Comparison of ENCODE assay signal across 8 cellular contexts in genomic region chr9:130053504-130054427, GRCh38. TPM values are rescaled to one million over a fixed set of nuclear protein-coding genes. Genes with fewer than 3 reads are reported as not detected.
DNase-seq lines count a peak whose midpoint lies in the region; ATAC-seq and TF ChIP-seq lines count a peak whose summit lies in the region.

Gene GPR107 (plus strand): TSS chr9:130053906. CDS start chr9:130053933, 27 bp downstream.

- TF ChIP-seq POLR2A in lower leg skin (IDR thresholded peaks at IDR 0.05) = peak in 1 of 2 donors; percentile 11

- H3K4me3 ChIP-seq in dorsolateral prefrontal cortex = peak within 1 kb of the TSS; percentile 78 to 100 (median 96)
- peak within 1 kb of the TSS; percentile 100 for H3K4me3 ChIP-seq in lower leg skin (ENCODE audit: low read depth, poor library complexity, severe bottlenecking)

- ATAC-seq in HG03066 (IDR thresholded peaks at IDR 0.05; ENCODE audit: low read depth, unreplicated experiment) = peak; percentile 81

- intact Hi-C loops in dorsolateral prefrontal cortex (cut with DNase I) (no loop called here), lower leg skin (cut with DNase I; ENCODE audit: low total_unique reads) (loop anchor here (10.0 kb wide), 1 partner anchor 169 kb away; no protein-coding TSS in a partner anchor)

- peak within 1 kb of the TSS; percentile 58 to 96 (median 88) for H3K27ac ChIP-seq in dorsolateral prefrontal cortex

- H3K27me3 ChIP-seq in dorsolateral prefrontal cortex = no peaks in the 10 kb centered on the region

- peak; percentile 57 for DNase-seq in SIG-M5 treated with dmso at 0.1 percent for 504 hours (lab: John Stamatoyannopoulos, UW; ENCODE audit: unreplicated experiment)
- DNase-seq in SIG-M5 (lab: John Stamatoyannopoulos, UW) = no peak
- DNase-seq in NCI-H526 treated with DMSO at 0.1 percent for 48 hours (lab: John Stamatoyannopoulos, UW) = peak; percentile 6
- peak; percentile 82 to 87 for DNase-seq in activated CD4-positive, alpha-beta T cell treated with anti-CD3 and anti-CD28 coated beads, Interleukin-2, amount 50 U/mL, for 48 hours
- peak; percentile 59 to 87 (median 76) for DNase-seq in dorsolateral prefrontal cortex
- DNase-seq in lower leg skin (ENCODE audit: low spot score in 2 of 2) = peak; percentile 59 to 95
- peak; percentile 77 to 78 for DNase-seq in stimulated activated CD4-positive, alpha-beta T cell treated with anti-CD3 and anti-CD28 coated beads, Interleukin-4, amount 100 ng/mL, for 48 hours (ENCODE audit: low read depth in 2 of 2)

- WGBS in lower leg skin, 2 donors = 0% methylated on average over 51 to 60 of the region's 68 CpGs

- TF ChIP-seq CTCF in dorsolateral prefrontal cortex (IDR thresholded peaks at IDR 0.05 in 54 of 56, conservative IDR thresholded peaks at IDR 0.05 in 2 of 56; ENCODE audit: low read depth in 1 of 56, partially characterized antibody in 56 of 56) (peak in 18 of 56 donors; percentile 5 to 39 (median 23)), lower leg skin (IDR thresholded peaks at IDR 0.05) (no peak)

RNA-seq across cellular contexts. Expression of gene GPR107, which starts in this region (rescaled TPM):
- total RNA-seq in dorsolateral prefrontal cortex (10 to 100 TPM; 34.8 to 59.2 (median 45.9) TPM), lower leg skin (10 to 100 TPM; 28.1 to 34.5 (median 32.9) TPM)
